In genomic region chr13:99339736-99340392, GRCh38 we compare ENCODE assay signal across 11 cellular contexts. TPM values are rescaled to one million over a fixed set of nuclear protein-coding genes. Genes with fewer than 3 reads are reported as not detected.
DNase-seq lines count a peak whose midpoint lies in the region; ATAC-seq and TF ChIP-seq lines count a peak whose summit lies in the region.
"Had no signal": no experiment of that assay in that cellular context is flagged by ENCODE, and none has a peak within 500 bp of the region (broad histone marks: within the 10 kb centered on the region; RNA-seq: fewer than 3 reads in every experiment).

No MANE protein-coding gene starts in this region.

- H3K36me3 Mint-ChIP-seq in activated naive CD8-positive, alpha-beta T cell treated with anti-CD3 and anti-CD28 coated beads for 36 hours, result peaks cover 43% of the 10 kb centered on the region

- H3K9me2 ChIP-seq in OCI-LY7 (ENCODE audit: insufficient read depth, low read length), result no peaks in the 10 kb centered on the region

- ATAC-seq in GM18861 (IDR thresholded peaks at IDR 0.05; ENCODE audit: unreplicated experiment), result peak; percentile 57
- no peak for ATAC-seq in GM18498 (IDR thresholded peaks at IDR 0.05; ENCODE audit: unreplicated experiment)
- no peak for ATAC-seq in GM18505 (IDR thresholded peaks at IDR 0.05; ENCODE audit: unreplicated experiment)

- H3K27me3 Mint-ChIP-seq in activated naive CD8-positive, alpha-beta T cell treated with anti-CD3 and anti-CD28 coated beads for 36 hours, result no peaks in the 10 kb centered on the region
- H3K27me3 Mint-ChIP-seq: IgD-negative memory B cell had no signal

- H3K36me3 ChIP-seq in OCI-LY7 (ENCODE audit: insufficient read depth, low read length), result peaks cover 13% of the 10 kb centered on the region; the same call in 1 of the 2 replicates

- H3K4me1 ChIP-seq in OCI-LY7 (ENCODE audit: insufficient read depth, low read length, poor library complexity, severe bottlenecking), result peaks cover 18% of the 10 kb centered on the region

- H3K4me3 Mint-ChIP-seq in activated naive CD8-positive, alpha-beta T cell treated with anti-CD3 and anti-CD28 coated beads for 36 hours, result no peak overlapping the region
- H3K4me3 Mint-ChIP-seq: H9 had no signal

- no peaks in the 10 kb centered on the region for H3K9me3 ChIP-seq in OCI-LY7 (ENCODE audit: low read length)

- intact Hi-C loops in OCI-LY7 (cut with micrococcal nuclease; ENCODE audit: unreplicated experiment), result loop anchor here (5.0 kb wide), 1 partner anchor 58 kb away; no protein-coding TSS in a partner anchor

- peak overlapping the region; percentile 64; the same call in 1 of the 2 replicates for H3K4me2 ChIP-seq in OCI-LY7 (ENCODE audit: low read length)

- H3K27ac Mint-ChIP-seq in activated naive CD8-positive, alpha-beta T cell treated with anti-CD3 and anti-CD28 coated beads for 36 hours, result peak overlapping the region; percentile 40
- H3K27ac Mint-ChIP-seq: H9 had no signal

- DNase-seq in OCI-LY7 (ENCODE audit: low spot score), result no peak
- no peak for DNase-seq in activated naive CD8-positive, alpha-beta T cell treated with anti-CD3 and anti-CD28 coated beads for 36 hours
- peak; percentile 70 for DNase-seq in mucosa of gallbladder (ENCODE audit: low spot score)
- no peak for DNase-seq in GM10266 (ENCODE audit: extremely low spot score)
- DNase-seq in NCI-H1417 (lab: John Stamatoyannopoulos, UW), result no peak
- DNase-seq: H9 had no signal

- H3K9me3 Mint-ChIP-seq in activated naive CD8-positive, alpha-beta T cell treated with anti-CD3 and anti-CD28 coated beads for 36 hours, result no peaks in the 10 kb centered on the region
- H3K9me3 Mint-ChIP-seq: H9, IgD-negative memory B cell had no signal

- no peak overlapping the region for H3K27ac ChIP-seq in OCI-LY7 (ENCODE audit: low read depth, low read length, poor library complexity, severe bottlenecking)
- H3K27ac ChIP-seq: epithelial cell of prostate had no signal

- no peaks in the 10 kb centered on the region for H3K79me2 ChIP-seq in OCI-LY7 (ENCODE audit: insufficient read depth, low read depth, low read length)

- no TSS peak for BruUV-seq in OCI-LY7 (replicated peaks; lab: Mats Ljungman, UMichigan)

- no peak for TF ChIP-seq POLR2A in GM18505 (IDR thresholded peaks at IDR 0.05; ENCODE audit: borderline replicate concordance, extremely low read depth, insufficient read depth, insufficient read length)

- TF ChIP-seq CTCF in OCI-LY7 (conservative IDR thresholded peaks at IDR 0.05; ENCODE audit: low read length), result no peak
- TF ChIP-seq CTCF in GM10266 (IDR thresholded peaks at IDR 0.05; ENCODE audit: control insufficient read depth, insufficient read depth, low read depth, missing control alignments), result no peak

- peaks cover 42% of the 10 kb centered on the region for H3K4me1 Mint-ChIP-seq in activated naive CD8-positive, alpha-beta T cell treated with anti-CD3 and anti-CD28 coated beads for 36 hours

- no peak overlapping the region for H2AFZ ChIP-seq in OCI-LY7 (ENCODE audit: low read length)

- H3K4me3 ChIP-seq in OCI-LY7 (ENCODE audit: low read depth, low read length, poor library complexity, severe bottlenecking), result no peak overlapping the region

- POLR2A ChIA-PET in OCI-LY7 (lab: Charles Lee), result interaction anchor here (0.6 to 0.7 kb wide), 2 partner anchors 15 to 1247 kb away, joined by 3 to 8 read pairs; no protein-coding TSS in a partner anchor

- no peaks in the 10 kb centered on the region for H4K20me1 ChIP-seq in OCI-LY7 (ENCODE audit: insufficient read depth, low read length)

- CTCF ChIA-PET in OCI-LY7 (lab: Charles Lee; ENCODE audit: unreplicated experiment), result no interaction called here

RNA-seq across cellular contexts. Expression of gene GPR183, which starts 32.7 kb away (rescaled TPM):
- not detected in 2 replicates for total RNA-seq in OCI-LY7 (2014; rRNA removed; shearing (Covaris generic))
- total RNA-seq in OCI-LY7 (2022) (not detected in 2 replicates), mucosa of gallbladder (11.7 TPM)
- 1 to 10 TPM; 4.3 to 4.5 TPM for total RNA-seq in activated naive CD8-positive, alpha-beta T cell treated with anti-CD3 and anti-CD28 coated beads for 36 hours
- total RNA-seq: H9 had no signal

Comparison
In these comparisons a context has a peak if more than half of its experiments do, and no peak if none do; other contexts are left out.
1. RNA of gene GPR183, which starts 32.7 kb away (total RNA-seq): 11.7 TPM in mucosa of gallbladder (single experiment) and 4.3 to 4.5 TPM in activated naive CD8-positive, alpha-beta T cell treated with anti-CD3 and anti-CD28 coated beads for 36 hours; not detected in OCI-LY7; every median in the first group is over 4 times any median in the second.